In genomic region chr4:36613999-36614398, GRCh38 we compare ENCODE assay signal across 7 cellular contexts.
"Had no signal": no experiment of that assay in that cellular context is flagged by ENCODE, and none has a peak within 500 bp of the region (broad histone marks: within the 10 kb centered on the region; RNA-seq: fewer than 3 reads in every experiment).

No MANE protein-coding gene starts in this region.

- DNase-seq: H9, HCEC 1CT, IMR-90 had no signal

- ATAC-seq: GM23338 had no signal

- FAIRE-seq: H1, H54, HTR-8/SVneo had no signal

- H3K4me3 ChIP-seq: GM23338 had no signal
